ENCODE assay signal across 9 cellular contexts in the genomic region with DNA sequence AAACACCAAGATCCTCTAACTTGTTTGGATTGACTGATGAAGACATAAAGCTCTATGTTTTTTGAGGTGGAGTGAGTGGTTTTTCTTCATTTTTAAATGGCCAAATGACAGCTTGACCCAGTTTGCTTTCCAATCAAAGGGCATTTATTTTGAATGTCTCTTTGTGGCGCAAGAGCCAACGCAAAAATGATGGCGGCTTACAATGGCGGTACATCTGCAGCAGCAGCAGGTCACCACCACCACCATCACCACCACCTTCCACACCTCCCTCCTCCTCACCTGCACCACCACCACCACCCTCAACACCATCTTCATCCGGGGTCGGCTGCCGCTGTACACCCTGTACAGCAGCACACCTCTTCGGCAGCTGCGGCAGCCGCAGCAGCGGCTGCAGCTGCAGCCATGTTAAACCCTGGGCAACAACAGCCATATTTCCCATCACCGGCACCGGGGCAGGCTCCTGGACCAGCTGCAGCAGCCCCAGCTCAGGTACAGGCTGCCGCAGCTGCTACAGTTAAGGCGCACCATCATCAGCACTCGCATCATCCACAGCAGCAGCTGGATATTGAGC. TPM values are rescaled to one million over a fixed set of nuclear protein-coding genes. Genes with fewer than 3 reads are reported as not detected.
A peak's percentile ranks its signal among the peaks of the same experiment; 100 is the strongest.
DNase-seq lines count a peak whose midpoint lies in the region; ATAC-seq and TF ChIP-seq lines count a peak whose summit lies in the region.
"Had no signal": no experiment of that assay in that cellular context is flagged by ENCODE, and none has a peak within 500 bp of the region (broad histone marks: within the 10 kb centered on the region; RNA-seq: fewer than 3 reads in every experiment).

No MANE protein-coding gene starts in this region.

- peaks cover 35% of the 10 kb centered on the region for H3K4me1 ChIP-seq in lower lobe of right lung
- peaks cover 32% of the 10 kb centered on the region for H3K4me1 ChIP-seq in upper lobe of right lung

- H3K4me1 Mint-ChIP-seq in stimulated activated naive CD8-positive, alpha-beta T cell treated with anti-CD3 and anti-CD28 coated beads, Interleukin-15, Interleukin-2, amounts not matched to agents 100 ng/mL and 50 ng/mL, for 24 hours (ENCODE audit: low read depth) = peaks cover 77% of the 10 kb centered on the region

- no peaks in the 10 kb centered on the region for H3K9me3 Mint-ChIP-seq in stimulated activated naive CD8-positive, alpha-beta T cell treated with anti-CD3 and anti-CD28 coated beads, Interleukin-15, Interleukin-2, amounts not matched to agents 100 ng/mL and 50 ng/mL, for 24 hours

- no peaks in the 10 kb centered on the region for H3K27me3 ChIP-seq in lower lobe of right lung (ENCODE audit: low read depth)
- H3K27me3 ChIP-seq in upper lobe of right lung = no peaks in the 10 kb centered on the region

- intact Hi-C loops in lower lobe of right lung (cut with DNase I) (loop anchor here (10.0 kb wide), 1 partner anchor 262 kb away; no protein-coding TSS in a partner anchor), upper lobe of right lung (cut with DNase I) (no loop called here)

- H3K4me3 ChIP-seq in lower lobe of right lung = peak overlapping the region; percentile 89
- H3K4me3 ChIP-seq in upper lobe of right lung = peak overlapping the region; percentile 78

- H3K27me3 Mint-ChIP-seq in stimulated activated naive CD8-positive, alpha-beta T cell treated with anti-CD3 and anti-CD28 coated beads, Interleukin-15, Interleukin-2, amounts not matched to agents 100 ng/mL and 50 ng/mL, for 24 hours = no peaks in the 10 kb centered on the region

- H3K36me3 ChIP-seq in lower lobe of right lung = no peaks in the 10 kb centered on the region
- no peaks in the 10 kb centered on the region for H3K36me3 ChIP-seq in upper lobe of right lung

- H3K36me3 Mint-ChIP-seq in stimulated activated naive CD8-positive, alpha-beta T cell treated with anti-CD3 and anti-CD28 coated beads, Interleukin-15, Interleukin-2, amounts not matched to agents 100 ng/mL and 50 ng/mL, for 24 hours (ENCODE audit: low read depth) = no peaks in the 10 kb centered on the region

- H3K27ac Mint-ChIP-seq in stimulated activated naive CD8-positive, alpha-beta T cell treated with anti-CD3 and anti-CD28 coated beads, Interleukin-15, Interleukin-2, amounts not matched to agents 100 ng/mL and 50 ng/mL, for 24 hours = peak overlapping the region; percentile 23

- peak overlapping the region; percentile 19 for H3K27ac ChIP-seq in angular gyrus (ENCODE audit: low read depth, low read length)
- no peak overlapping the region for H3K27ac ChIP-seq in lower lobe of right lung
- peak overlapping the region; percentile 90 for H3K27ac ChIP-seq in upper lobe of right lung

- H3K9me3 ChIP-seq in lower lobe of right lung (no peaks in the 10 kb centered on the region), upper lobe of right lung (no peaks in the 10 kb centered on the region)

- no peak for ATAC-seq in stimulated activated naive CD8-positive, alpha-beta T cell treated with anti-CD3 and anti-CD28 coated beads, Interleukin-15, Interleukin-2, amounts not matched to agents 100 U/mL and 50 U/mL, for 24 hours
- ATAC-seq in lower lobe of right lung (no peak), upper lobe of right lung (no peak), GM19023 (IDR thresholded peaks at IDR 0.05; ENCODE audit: unreplicated experiment) (no peak), HG02610 (IDR thresholded peaks at IDR 0.05; ENCODE audit: unreplicated experiment) (no peak)

- TF ChIP-seq CTCF in lower lobe of right lung (IDR thresholded peaks at IDR 0.05) (no peak), upper lobe of right lung (IDR thresholded peaks at IDR 0.05) (no peak)

- DNase-seq in stimulated activated naive CD8-positive, alpha-beta T cell treated with anti-CD3 and anti-CD28 coated beads, Interleukin-15, Interleukin-2, amounts not matched to agents 100 U/mL and 50 U/mL, for 24 hours = no peak
- DNase-seq in lower lobe of right lung (no peak), upper lobe of right lung (no peak), RPMI8226 (no peak)
- DNase-seq: cerebellar nuclear complex had no signal

- H3K4me3 Mint-ChIP-seq in stimulated activated naive CD8-positive, alpha-beta T cell treated with anti-CD3 and anti-CD28 coated beads, Interleukin-15, Interleukin-2, amounts not matched to agents 100 ng/mL and 50 ng/mL, for 24 hours = peak overlapping the region; percentile 87

RNA-seq across cellular contexts. Expression of a gene that starts 0.3 kb away (rescaled TPM):
- total RNA-seq in lower lobe of right lung (23.8 TPM), upper lobe of right lung (22.6 TPM)
